8 cellular contexts compared by ENCODE assay signal in genomic region chr19:39412867-39413268, GRCh38. TPM values are rescaled to one million over a fixed set of nuclear protein-coding genes. Genes with fewer than 3 reads are reported as not detected.
A peak's percentile ranks its signal among the peaks of the same experiment; 100 is the strongest.
DNase-seq lines count a peak whose midpoint lies in the region; ATAC-seq and TF ChIP-seq lines count a peak whose summit lies in the region.

No MANE protein-coding gene starts in this region.

- RAD21 ChIA-PET in HCT116 (lab: Charles Lee; ENCODE audit: low non-redundant PET in 1 of 2, low total read pairs in 2 of 2, uncharacterized antibody in 2 of 2, unreplicated experiment in 2 of 2) = interaction anchor here in 1 of 2 experiments (0.5 kb wide), 1 partner anchor 87 kb away, joined by 3 read pairs; no protein-coding TSS in a partner anchor

- peak overlapping the region; percentile 67 for H3K9ac ChIP-seq in HCT116 (ENCODE audit: low read length)

- no peak overlapping the region for H2AFZ ChIP-seq in HCT116 (ENCODE audit: low read depth, low read length, poor library complexity, severe bottlenecking)

- no peak for ATAC-seq in HCT116
- ATAC-seq in WTC11 = no peak; the same call in 1 of the 2 replicates
- ATAC-seq in right cardiac atrium = no peak

- no TSS peak for BruUV-seq in HCT116 (replicated peaks; lab: Mats Ljungman, UMichigan)

- no peaks in the 10 kb centered on the region for H3K27me3 Mint-ChIP-seq in WTC11 (ENCODE audit: low read depth)

- H3K27me3 ChIP-seq in HCT116 (ENCODE audit: insufficient read depth, low read length) (no peaks in the 10 kb centered on the region), right cardiac atrium (ENCODE audit: control insufficient read depth, insufficient read depth) (no peaks in the 10 kb centered on the region)

- H3K36me3 Mint-ChIP-seq in WTC11 = peaks cover 11% of the 10 kb centered on the region

- TF ChIP-seq RAD21 in HCT116 (IDR thresholded peaks at IDR 0.05; ENCODE audit: low read depth) = no peak

- H3K9me3 ChIP-seq in HCT116 (ENCODE audit: control insufficient read depth in 1 of 2, insufficient read depth in 1 of 2, low read depth in 1 of 2, low read length in 2 of 2) (no peaks in the 10 kb centered on the region), right cardiac atrium (ENCODE audit: control insufficient read depth, low read length) (no peaks in the 10 kb centered on the region)

- TF ChIP-seq CTCF in HCT116 (IDR thresholded peaks at IDR 0.05 in 2 of 3, conservative IDR thresholded peaks at IDR 0.05 in 1 of 3; ENCODE audit: borderline replicate concordance in 1 of 3, insufficient read depth in 1 of 3, low read depth in 2 of 3, low read length in 2 of 3) = peak in 1 of 3 experiments; percentile 85; a peak in 2 of 6 replicates
- peak; percentile 89; the same call in 1 of the 2 replicates for TF ChIP-seq CTCF in WTC11 (IDR thresholded peaks at IDR 0.05)

- no peaks in the 10 kb centered on the region for H3K9me2 ChIP-seq in HCT116 (ENCODE audit: insufficient read depth)

- H3K4me3 Mint-ChIP-seq in WTC11 = peak overlapping the region; percentile 99

- DNase-seq in HCT116 (ENCODE audit: low read depth, low spot score) (no peak), WTC11 (ENCODE audit: low spot score) (no peak), right cardiac atrium (no peak), SW 1271 (lab: John Stamatoyannopoulos, UW) (no peak), retina (no peak), NCI-H1417 treated with DMSO at 0.1 percent for 48 hours (lab: John Stamatoyannopoulos, UW) (no peak), GDM1 (lab: John Stamatoyannopoulos, UW) (no peak)

- H3K79me2 ChIP-seq in HCT116 (ENCODE audit: insufficient read depth, low read length) = peaks cover 12% of the 10 kb centered on the region

- H3K27ac Mint-ChIP-seq in WTC11 = peak overlapping the region; percentile 65; the same call in 1 of the 2 replicates

- WGBS in right cardiac atrium = under 1% methylated on average over 23 of the region's 23 CpGs

- POLR2A ChIA-PET in HCT116 (lab: Charles Lee) = interaction anchor here (1.5 to 2.3 kb wide), 3 partner anchors 15 to 23 kb away, joined by 4 to 35 read pairs (median 12); partner anchors contain the start of genes MED29, PAF1 and RPS16
- POLR2A ChIA-PET in WTC11 (lab: Charles Lee) = interaction anchor here (1.5 to 2.3 kb wide), 4 partner anchors 15 to 23 kb away, joined by 5 to 11 read pairs (median 8); partner anchors contain the start of genes MED29, PAF1 and RPS16

- CTCF ChIA-PET in HCT116 (lab: Charles Lee) (interaction anchor here (2.0 kb wide), 1 partner anchor 15 kb away, joined by 51 read pairs; no protein-coding TSS in a partner anchor), WTC11 (lab: Charles Lee) (interaction anchor here (0.9 to 2.3 kb wide), 8 partner anchors 11 to 119 kb away, joined by 3 to 43 read pairs (median 8); partner anchors contain the start of genes EID2B, MED29, PAF1 and RPS16)

- H3K9me3 Mint-ChIP-seq in WTC11 = no peaks in the 10 kb centered on the region

- peak overlapping the region; percentile 92 for H3K4me2 ChIP-seq in HCT116 (ENCODE audit: low read length)

- intact Hi-C loops in HCT116 (cut with micrococcal nuclease) = loop anchor here (1.0 to 5.0 kb wide), 5 partner anchors 22 to 291 kb away; partner anchors contain the start of genes MED29, PAF1 and SAMD4B
- intact Hi-C loops in right cardiac atrium (cut with DNase I) = no loop called here

- peaks cover 3% of the 10 kb centered on the region; the same call in 1 of the 2 replicates for H4K20me1 ChIP-seq in HCT116 (ENCODE audit: insufficient read depth)

- H3K4me1 ChIP-seq in HCT116 (ENCODE audit: control insufficient read depth in 1 of 2, insufficient read depth in 2 of 2, low read length in 2 of 2) = peaks cover 33 to 64% of the 10 kb centered on the region in 2 experiments
- H3K4me1 ChIP-seq in right cardiac atrium (ENCODE audit: control insufficient read depth, insufficient read depth, low read length) = peaks cover 11% of the 10 kb centered on the region

- H3K36me3 ChIP-seq in HCT116 (ENCODE audit: control insufficient read depth in 1 of 2, insufficient read depth in 2 of 2, low read length in 2 of 2) = peaks cover 2 to 6% of the 10 kb centered on the region in 2 experiments; a peak in 1 of 4 replicates

- H3K4me1 Mint-ChIP-seq in WTC11 = peaks cover 45% of the 10 kb centered on the region

- H3K27ac ChIP-seq in HCT116 (ENCODE audit: low read depth, low read length) = peak overlapping the region; percentile 100
- H3K27ac ChIP-seq in right cardiac atrium (ENCODE audit: low read length) = peak overlapping the region; percentile 96
- H3K27ac ChIP-seq in skin epidermis = peak overlapping the region; percentile 64 to 100 (median 91)

- H3K4me3 ChIP-seq in HCT116 (replicated peaks in 1 of 2; ENCODE audit: low read depth in 1 of 2, low read length in 2 of 2) (peak overlapping the region; percentile 57 to 90), right cardiac atrium (ENCODE audit: low read length) (peak overlapping the region; percentile 86), skin epidermis (peak overlapping the region; percentile 54 to 89 (median 82))

- no peak for TF ChIP-seq POLR2A in HCT116 (IDR thresholded peaks at IDR 0.05; ENCODE audit: borderline replicate concordance, extremely low read depth, insufficient read depth, insufficient read length)

TF ChIP-seq in HCT116, 20 proteins besides CTCF, POLR2A, EP300 and RAD21 (continues in another document):
- TF ChIP-seq ZNF274 (IDR thresholded peaks at IDR 0.05; ENCODE audit: low read depth, low read length) (no peak), EGR1 (IDR thresholded peaks at IDR 0.05; ENCODE audit: low read depth) (no peak), ATF3 (IDR thresholded peaks at IDR 0.05) (no peak), YY1 (IDR thresholded peaks at IDR 0.05; ENCODE audit: extremely low read depth, insufficient replicate concordance, low read depth, low read length) (no peak), POLR2AphosphoS5 (IDR thresholded peaks at IDR 0.05; ENCODE audit: low read depth, low read length) (no peak), EZH2 (IDR thresholded peaks at IDR 0.05) (no peak), CBX3 (IDR thresholded peaks at IDR 0.05; ENCODE audit: low read depth) (no peak)
- TF ChIP-seq, protein P1, sequence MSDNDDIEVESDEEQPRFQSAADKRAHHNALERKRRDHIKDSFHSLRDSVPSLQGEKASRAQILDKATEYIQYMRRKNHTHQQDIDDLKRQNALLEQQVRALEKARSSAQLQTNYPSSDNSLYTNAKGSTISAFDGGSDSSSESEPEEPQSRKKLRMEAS (IDR thresholded peaks at IDR 0.05) = no peak

TF ChIP-seq in WTC11, 78 proteins besides CTCF, POLR2A, EP300 and RAD21 (continues in another document):
- TF ChIP-seq TCF7 (CRISPR knock-in tag; IDR thresholded peaks at IDR 0.05; ENCODE audit: low read depth) (0 out of 2 replicates have a peak, but pooled peaks have one; percentile 50), PRRX2 (CRISPR knock-in tag; IDR thresholded peaks at IDR 0.05) (no peak), ZNF423 (CRISPR knock-in tag; IDR thresholded peaks at IDR 0.05) (0 out of 2 replicates have a peak, but pooled peaks have one; percentile 22), ATF3 (CRISPR knock-in tag; conservative IDR thresholded peaks at IDR 0.05) (no peak), MYBL2 (CRISPR knock-in tag; IDR thresholded peaks at IDR 0.05) (0 out of 2 replicates have a peak, but pooled peaks have one; percentile 47), HMGXB4 (CRISPR knock-in tag; IDR thresholded peaks at IDR 0.05) (peak; percentile 25; the same call in 1 of the 2 replicates)
- TF ChIP-seq, protein P2, sequence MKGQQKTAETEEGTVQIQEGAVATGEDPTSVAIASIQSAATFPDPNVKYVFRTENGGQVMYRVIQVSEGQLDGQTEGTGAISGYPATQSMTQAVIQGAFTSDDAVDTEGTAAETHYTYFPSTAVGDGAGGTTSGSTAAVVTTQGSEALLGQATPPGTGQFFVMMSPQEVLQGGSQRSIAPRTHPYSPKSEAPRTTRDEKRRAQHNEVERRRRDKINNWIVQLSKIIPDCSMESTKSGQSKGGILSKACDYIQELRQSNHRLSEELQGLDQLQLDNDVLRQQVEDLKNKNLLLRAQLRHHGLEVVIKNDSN (CRISPR knock-in tag; IDR thresholded peaks at IDR 0.05) = no peak

RNA-seq across cellular contexts. Expression of gene PLEKHG2, which starts 0.4 kb away (rescaled TPM):
- total RNA-seq in HCT116 (2021; ENCODE audit: unreplicated experiment) (29.0 TPM), WTC11 (2021) (62.3 to 72.0 TPM (median 63.6 TPM) in 3 replicates), right cardiac atrium (10 to 100 TPM; 13.1 to 29.5 (median 20.1) TPM)
- polyA plus RNA-seq in HCT116 (2012) = 10.6 and 14.6 TPM in 2 replicates
- polyA plus RNA-seq in right cardiac atrium = 11.3 TPM

RNA-seq across cellular contexts. Expression of gene ZFP36, which starts 6.2 kb away (rescaled TPM):
- total RNA-seq in HCT116 (2021; ENCODE audit: unreplicated experiment) (131 TPM), WTC11 (2021) (17.3 to 22.2 TPM (median 18.4 TPM) in 3 replicates), right cardiac atrium (100 to 1,000 TPM in 1 of 4 donors, 10 to 100 TPM in 3; 38.1 to 157 (median 56.4) TPM)
- polyA plus RNA-seq in HCT116 (2012) = 236 and 274 TPM in 2 replicates
- 203 TPM for polyA plus RNA-seq in right cardiac atrium

RNA-seq across cellular contexts. Expression of gene MED29, which starts 21.7 kb away (rescaled TPM):
- total RNA-seq in HCT116 (2021; ENCODE audit: unreplicated experiment) = 32.0 TPM
- polyA plus RNA-seq in HCT116 (2012) = 21.9 and 22.6 TPM in 2 replicates
- total RNA-seq in WTC11 (2021) = 37.6 to 42.9 TPM (median 39.4 TPM) in 3 replicates
- total RNA-seq in right cardiac atrium = 10 to 100 TPM; 25.1 to 31.8 (median 27.0) TPM
- polyA plus RNA-seq in right cardiac atrium = 38.3 TPM

RNA-seq across cellular contexts. Expression of gene PAF1, which starts 22.0 kb away (rescaled TPM):
- 53.5 TPM for total RNA-seq in HCT116 (2021; ENCODE audit: unreplicated experiment)
- 77.0 and 91.6 TPM in 2 replicates for polyA plus RNA-seq in HCT116 (2012)
- total RNA-seq in WTC11 (2021) = 27.8 to 34.4 TPM (median 29.4 TPM) in 3 replicates
- total RNA-seq in right cardiac atrium = 10 to 100 TPM; 41.0 to 42.8 (median 41.3) TPM
- 43.5 TPM for polyA plus RNA-seq in right cardiac atrium

RNA-seq across cellular contexts. Expression of gene RPS16, which starts 22.9 kb away (rescaled TPM):
- 3,365 TPM for total RNA-seq in HCT116 (2021; ENCODE audit: unreplicated experiment)
- polyA plus RNA-seq in HCT116 (2012) = 6,021 and 7,325 TPM in 2 replicates
- 2,962 to 3,158 TPM (median 2,999 TPM) in 3 replicates for total RNA-seq in WTC11 (2021)
- 1,000 to 10,000 TPM; 1,282 to 1,746 (median 1,468) TPM for total RNA-seq in right cardiac atrium
- 1,560 TPM for polyA plus RNA-seq in right cardiac atrium
